ENCODE assay signal across 23 cellular contexts in the genomic region with DNA sequence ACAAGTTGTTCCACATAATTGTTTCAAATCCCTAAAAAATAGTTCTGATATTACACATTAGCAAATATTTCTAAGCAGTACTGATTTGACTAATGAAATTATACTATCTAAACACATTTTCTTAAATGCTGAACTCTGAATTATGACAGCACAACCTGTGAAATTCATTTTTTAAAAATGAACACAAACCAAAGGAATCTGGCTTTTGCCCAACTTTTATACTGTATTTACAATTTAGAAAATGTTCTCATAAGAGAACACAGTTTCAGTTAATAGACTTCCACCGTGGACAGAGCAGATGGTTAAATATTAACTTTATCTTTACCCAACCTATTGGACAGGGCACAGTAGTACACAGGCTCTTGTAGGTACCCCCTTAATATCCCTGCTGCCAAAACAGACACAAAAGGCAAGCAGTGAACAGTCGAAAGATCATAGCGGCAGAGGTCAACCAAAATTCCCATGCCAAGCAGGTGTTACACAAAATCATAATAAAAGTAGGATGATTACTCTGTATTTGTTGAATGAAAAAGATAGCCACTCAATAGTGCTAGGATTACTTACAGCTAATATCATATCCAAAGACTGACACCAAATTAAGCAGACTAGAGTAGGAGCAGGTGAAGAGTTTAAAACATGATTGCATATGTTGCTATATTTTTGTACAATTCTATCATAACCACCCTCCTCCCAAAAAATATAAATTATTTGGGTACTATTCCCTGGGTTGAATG.
DNase-seq lines count a peak whose midpoint lies in the region; TF ChIP-seq lines count a peak whose summit lies in the region.
"Had no signal": no experiment of that assay in that cellular context is flagged by ENCODE, and none has a peak within 500 bp of the region (broad histone marks: within the 10 kb centered on the region; RNA-seq: fewer than 3 reads in every experiment).

No MANE protein-coding gene starts in this region.

- H2AFZ ChIP-seq in OCI-LY3 (ENCODE audit: low read depth, low read length), result no peak overlapping the region

- H3K36me3 ChIP-seq in OCI-LY3 (replicated peaks; ENCODE audit: low read depth, low read length), result no peaks in the 10 kb centered on the region
- H3K36me3 ChIP-seq: brain microvascular endothelial cell had no signal

- no peak overlapping the region for H3K9ac ChIP-seq in OCI-LY3 (ENCODE audit: low read length)

- H3K79me2 ChIP-seq in OCI-LY3 (ENCODE audit: low read length), result no peaks in the 10 kb centered on the region

- H3K4me3 ChIP-seq in OCI-LY3 (ENCODE audit: low read length) (peak overlapping the region; percentile 34), fibroblast of villous mesenchyme (ENCODE audit: low read depth, low read length) (no peak overlapping the region), coronary artery (no peak overlapping the region)
- H3K4me3 ChIP-seq: dorsolateral prefrontal cortex, upper lobe of left lung had no signal

- TF ChIP-seq CTCF in OCI-LY3 (IDR thresholded peaks at IDR 0.05; ENCODE audit: low read depth, low read length), result no peak
- TF ChIP-seq CTCF in fibroblast of villous mesenchyme (IDR thresholded peaks at IDR 0.05; ENCODE audit: insufficient read depth, low read depth, low read length), result no peak
- no peak for TF ChIP-seq CTCF in coronary artery (IDR thresholded peaks at IDR 0.05)

- DNase-seq in DMS53 (lab: John Stamatoyannopoulos, UW), result peak; percentile 59
- DNase-seq in fibroblast of villous mesenchyme (ENCODE audit: low read depth), result peak; percentile 21
- DNase-seq in myocyte (ENCODE audit: low read depth), result peak; percentile 19
- DNase-seq in cerebellum (ENCODE audit: low spot score), result no peak
- no peak for DNase-seq in coronary artery (ENCODE audit: low spot score)
- no peak for DNase-seq in middle frontal gyrus (ENCODE audit: extremely low spot score, low spot score)
- DNase-seq in HPDE6-E6E7 (ENCODE audit: extremely low spot score), result no peak
- DNase-seq: activated B cell treated with CpG ODN at 0.5 μM for 24 hours; brain microvascular endothelial cell; CD8-positive, alpha-beta memory T cell; dorsolateral prefrontal cortex; erythroblast; KG1; NCI-H1092 treated with DMSO at 0.1 percent for 48 hours; nucleus accumbens; OCI-M1; right cardiac atrium; SIG-M5; stimulated activated naive CD8-positive, alpha-beta T cell treated with anti-CD3 and anti-CD28 coated beads, Interleukin-15, Interleukin-2, amounts not matched to agents 100 U/mL and 50 U/mL, for 24 hours; T-helper 17 cell; upper lobe of left lung had no signal

- peaks cover 5% of the 10 kb centered on the region for H4K20me1 ChIP-seq in OCI-LY3 (ENCODE audit: insufficient read depth, low read length)

- H3K4me2 ChIP-seq in OCI-LY3 (ENCODE audit: low read length), result peak overlapping the region; percentile 60

- peaks cover 25% of the 10 kb centered on the region for H3K4me1 ChIP-seq in OCI-LY3 (ENCODE audit: low read length)

- H3K9me3 ChIP-seq in OCI-LY3 (ENCODE audit: insufficient read depth, low read length), result no peaks in the 10 kb centered on the region

- H3K27me3 ChIP-seq in OCI-LY3 (ENCODE audit: low read depth, low read length), result no peaks in the 10 kb centered on the region
- H3K27me3 ChIP-seq: brain microvascular endothelial cell, dorsolateral prefrontal cortex, upper lobe of left lung had no signal

- H3K27ac ChIP-seq in OCI-LY3 (ENCODE audit: low read length), result no peak overlapping the region
- H3K27ac ChIP-seq in coronary artery, result no peak overlapping the region
- H3K27ac ChIP-seq: brain microvascular endothelial cell, HL-60, upper lobe of left lung had no signal

Comparison
In these comparisons a context has a peak if more than half of its experiments do, and no peak if none do; other contexts are left out.
1. DNase-seq: peak in DMS53 (single experiment), fibroblast of villous mesenchyme (single experiment) and myocyte (single experiment); none in cerebellum (single experiment), coronary artery (single experiment), middle frontal gyrus (single experiment) and HPDE6-E6E7 (single experiment).